In the genomic region with DNA sequence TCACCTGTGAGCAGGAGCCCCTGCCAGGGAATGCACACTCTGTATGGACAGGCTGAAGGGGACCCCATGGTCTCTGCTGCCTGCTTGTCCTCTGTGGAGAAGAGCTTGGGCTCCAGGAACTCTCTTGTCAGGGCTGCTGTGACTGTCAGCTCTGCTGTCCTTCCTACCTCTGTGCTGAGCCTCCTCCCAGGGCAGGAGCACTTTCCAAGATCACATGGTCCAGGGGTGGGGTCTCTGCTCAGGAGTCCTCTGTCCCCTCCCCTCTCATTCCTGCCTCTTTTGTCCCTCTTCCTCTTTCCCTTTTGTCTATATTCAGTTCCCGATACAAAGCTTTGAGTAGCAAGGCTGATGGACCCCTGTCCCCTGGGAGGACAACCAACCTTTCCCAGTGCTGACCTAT, we compare ENCODE assay signal across 33 cellular contexts. TPM values are rescaled to one million over a fixed set of nuclear protein-coding genes. Genes with fewer than 3 reads are reported as not detected.
"Had no signal": no experiment of that assay in that cellular context is flagged by ENCODE, and none has a peak within 500 bp of the region (broad histone marks: within the 10 kb centered on the region; RNA-seq: fewer than 3 reads in every experiment).

Gene CEACAM7, minus strand, starts transcription at position 173 of the 400 bp plus-strand sequence. Its CDS starts 105 bp downstream, at position 68.

- H3K36me3 Mint-ChIP-seq: stimulated activated memory B cell treated with anti-CD40 and anti-IgM and Interleukin-4, amounts not matched to agents 10 μg/mL and 1 μg/mL and 100 μg/mL, for 72 hours had no signal

- H3K27ac Mint-ChIP-seq: activated naive CD8-positive, alpha-beta T cell treated with anti-CD3 and anti-CD28 coated beads, Interleukin-2, amount 50 U/mL, for 24 hours; activated T-cell treated with anti-CD3 and anti-CD28 coated beads, Interleukin-2, amount 50 U/mL, for 24 hours; nephron progenitor cell; stimulated activated memory B cell treated with anti-CD40 and anti-IgM and Interleukin-4, amounts not matched to agents 10 μg/mL and 1 μg/mL and 100 μg/mL, for 72 hours; T-helper 1 cell treated with Interleukin-12 subunit alpha and Interleukin-12 subunit beta and Interleukin-4 antibody, amounts not matched to agents 30 μg/mL and 1 μg/mL, for 36 hours had no signal

- H3K4me3 Mint-ChIP-seq: activated naive CD8-positive, alpha-beta T cell treated with anti-CD3 and anti-CD28 coated beads, Interleukin-2, amount 50 U/mL, for 24 hours; activated T-cell treated with anti-CD3 and anti-CD28 coated beads, Interleukin-2, amount 50 U/mL, for 24 hours; central memory CD8-positive, alpha-beta T cell; nephron progenitor cell; stimulated activated memory B cell treated with anti-CD40 and anti-IgM and Interleukin-4, amounts not matched to agents 10 μg/mL and 1 μg/mL and 100 μg/mL, for 72 hours; stimulated activated naive CD8-positive, alpha-beta T cell treated with anti-CD3 and anti-CD28 coated beads, Interleukin-15, amount 100 ng/mL, for 72 hours; T-helper 1 cell treated with Interleukin-12 subunit alpha and Interleukin-12 subunit beta and Interleukin-4 antibody, amounts not matched to agents 30 μg/mL and 1 μg/mL, for 36 hours had no signal

- H3K9me3 ChIP-seq: ovary, prostate gland, upper lobe of left lung had no signal

- ATAC-seq: activated CD4-positive, CD25-positive, alpha-beta regulatory T cell treated with anti-CD3 and anti-CD28 coated beads, Interleukin-2, amount 50 U/mL, for 24 hours; activated naive CD8-positive, alpha-beta T cell treated with anti-CD3 and anti-CD28 coated beads, Interleukin-2, amount 50 U/mL, for 24 hours; foreskin keratinocyte; heart right ventricle; left ventricle myocardium superior; stimulated activated memory B cell treated with anti-CD40 and anti-IgM and Interleukin-4, amounts not matched to agents 10 μg/mL and 1 μg/mL and 100 μg/mL, for 72 hours; stimulated activated naive CD8-positive, alpha-beta T cell treated with anti-CD3 and anti-CD28 coated beads, Interleukin-15, amount 100 ng/mL, for 72 hours had no signal

- DNase-seq: activated CD4-positive, alpha-beta T cell treated with anti-CD3 and anti-CD28 coated beads for 48 hours; activated CD4-positive, alpha-beta T cell treated with anti-CD3 and anti-CD28 coated beads, Interleukin-2, amount 50 U/mL, for 48 hours; activated gamma-delta T cell treated with Interleukin-2 at 50 U/mL for 16 hours; activated naive CD4-positive, alpha-beta T cell treated with anti-CD3 and anti-CD28 coated beads, Interleukin-2, amount 50 U/mL, for 16 hours; activated naive CD8-positive, alpha-beta T cell treated with anti-CD3 and anti-CD28 coated beads, Interleukin-2, amount 50 U/mL, for 24 hours; activated T-cell treated with anti-CD3 and anti-CD28 coated beads, Interleukin-2, amount 50 U/mL, for 24 hours; amygdala; effector CD8-positive, alpha-beta T cell; foreskin keratinocyte; heart right ventricle; left ventricle myocardium superior; naive B cell; nephron progenitor cell; ovary; sigmoid colon; small intestine; stimulated activated CD4-positive, alpha-beta T cell treated with anti-CD3 and anti-CD28 coated beads, Interleukin-4, amount 100 ng/mL, for 24 hours; stimulated activated CD8-positive, alpha-beta memory T cell treated with anti-CD3 and anti-CD28 coated beads, Interleukin-4, amount 100 ng/mL, for 48 hours; stimulated activated naive CD8-positive, alpha-beta T cell treated with anti-CD3 and anti-CD28 coated beads, Interleukin-15, amount 100 ng/mL, for 72 hours; substantia nigra; SW 1271; T-helper 9 cell; upper lobe of left lung had no signal

- H3K9me3 Mint-ChIP-seq: activated T-cell treated with anti-CD3 and anti-CD28 coated beads, Interleukin-2, amount 50 U/mL, for 24 hours; central memory CD8-positive, alpha-beta T cell; stimulated activated memory B cell treated with anti-CD40 and anti-IgM and Interleukin-4, amounts not matched to agents 10 μg/mL and 1 μg/mL and 100 μg/mL, for 72 hours; stimulated activated naive CD8-positive, alpha-beta T cell treated with anti-CD3 and anti-CD28 coated beads, Interleukin-15, amount 100 ng/mL, for 72 hours had no signal

- H3K36me3 ChIP-seq: breast epithelium, heart right ventricle, ovary, prostate gland, sigmoid colon, upper lobe of left lung had no signal

- H3K27ac ChIP-seq: breast epithelium, foreskin keratinocyte, heart right ventricle, ovary, prostate gland, sigmoid colon, upper lobe of left lung, VCaP had no signal

- H3K27me3 ChIP-seq: ovary, upper lobe of left lung had no signal

- H3K4me3 ChIP-seq: breast epithelium, heart right ventricle, ovary, prostate gland, sigmoid colon, upper lobe of left lung had no signal

- H3K4me1 ChIP-seq: breast epithelium, foreskin keratinocyte, heart right ventricle, prostate gland, sigmoid colon, upper lobe of left lung had no signal

- H3K4me1 Mint-ChIP-seq: activated naive CD8-positive, alpha-beta T cell treated with anti-CD3 and anti-CD28 coated beads, Interleukin-2, amount 50 U/mL, for 24 hours; nephron progenitor cell had no signal

RNA-seq across cellular contexts. Expression of gene CEACAM7, which starts in this region (rescaled TPM):
- total RNA-seq: epithelial cell of proximal tubule, foreskin keratinocyte, glomerular endothelial cell, heart right ventricle, left ventricle myocardium superior, mesenteric fat pad, prostate gland had no signal
